In the genomic region with DNA sequence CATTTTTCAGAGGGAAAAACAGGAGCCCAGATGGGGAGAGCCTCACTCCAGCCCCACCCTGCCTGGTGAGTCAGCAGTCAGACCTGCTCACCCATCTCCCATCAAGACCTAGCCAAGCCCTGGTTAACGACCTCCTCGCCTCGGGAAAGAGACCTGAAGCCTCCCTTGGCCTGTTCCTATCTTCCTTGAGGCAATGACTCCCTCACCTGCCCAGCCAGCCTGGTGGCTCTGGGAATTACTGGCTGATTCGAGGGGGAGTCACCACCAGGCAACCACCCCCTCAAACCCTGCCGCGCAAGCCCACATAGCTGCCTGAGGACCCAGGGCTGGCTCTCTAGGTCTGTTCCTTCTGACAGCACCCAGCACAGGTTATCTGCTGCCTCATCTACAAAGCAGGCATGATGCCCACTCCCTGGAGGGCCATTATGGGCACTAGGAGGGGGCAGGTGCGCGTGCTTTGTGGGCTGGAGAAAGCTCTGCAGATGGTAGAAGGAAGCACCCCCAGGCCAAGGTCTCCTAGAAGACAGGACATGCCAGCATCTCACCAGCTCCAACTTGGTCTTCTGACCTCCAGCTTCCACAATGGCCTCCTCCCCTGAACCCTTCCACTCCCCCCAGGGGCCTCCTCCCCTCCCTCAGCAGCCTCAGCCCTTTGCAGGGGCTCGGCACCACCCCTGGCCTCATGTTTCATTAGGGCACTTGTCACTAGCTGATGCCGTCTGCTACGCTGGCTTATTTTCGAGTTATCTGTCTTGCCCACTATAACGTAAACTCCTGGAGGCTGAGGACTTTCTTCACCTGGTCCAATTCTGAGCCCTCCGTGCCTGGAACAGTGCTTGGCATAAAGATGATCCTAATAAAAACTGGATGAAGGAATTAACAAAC, we compare ENCODE assay signal across 10 cellular contexts. TPM values are rescaled to one million over a fixed set of nuclear protein-coding genes. Genes with fewer than 3 reads are reported as not detected.
A peak's percentile ranks its signal among the peaks of the same experiment; 100 is the strongest.
DNase-seq lines count a peak whose midpoint lies in the region; ATAC-seq and TF ChIP-seq lines count a peak whose summit lies in the region.
"Had no signal": no experiment of that assay in that cellular context is flagged by ENCODE, and none has a peak within 500 bp of the region (broad histone marks: within the 10 kb centered on the region; RNA-seq: fewer than 3 reads in every experiment).

No MANE protein-coding gene starts in this region.

- no peak overlapping the region for H3K4me3 ChIP-seq in GM23338

- H3K9me2 ChIP-seq in GM23338 (ENCODE audit: insufficient read depth), result no peaks in the 10 kb centered on the region

- H3K27ac Mint-ChIP-seq in activated naive CD4-positive, alpha-beta T cell treated with anti-CD3 and anti-CD28 coated beads, Interleukin-2, amount 10 ng/mL, durations not matched to agents 7 days and 5 days, result peak overlapping the region; percentile 71
- H3K27ac Mint-ChIP-seq in activated CD4-positive, alpha-beta memory T cell treated with anti-CD3 and anti-CD28 coated beads for 36 hours, result peak overlapping the region; percentile 82
- H3K27ac Mint-ChIP-seq in GM23338, result no peak overlapping the region

- H3K36me3 ChIP-seq in GM23338 (ENCODE audit: insufficient read depth), result peaks cover 27% of the 10 kb centered on the region; the same call in 1 of the 2 replicates

- H3K27me3 ChIP-seq in GM23338 (ENCODE audit: insufficient read depth), result no peaks in the 10 kb centered on the region

- H3K4me1 Mint-ChIP-seq in activated naive CD4-positive, alpha-beta T cell treated with anti-CD3 and anti-CD28 coated beads, Interleukin-2, amount 10 ng/mL, durations not matched to agents 7 days and 5 days, result peaks cover 68% of the 10 kb centered on the region
- H3K4me1 Mint-ChIP-seq in activated CD4-positive, alpha-beta memory T cell treated with anti-CD3 and anti-CD28 coated beads for 36 hours (ENCODE audit: low read depth), result peaks cover 60% of the 10 kb centered on the region
- peaks cover 31% of the 10 kb centered on the region for H3K4me1 Mint-ChIP-seq in GM23338

- no peak overlapping the region for H2AFZ ChIP-seq in GM23338

- POLR2A ChIA-PET in activated CD4-positive, alpha-beta memory T cell treated with anti-CD3 and anti-CD28 coated beads for 36 hours (lab: Charles Lee), result no interaction called here

- peaks cover 72% of the 10 kb centered on the region for H3K36me3 Mint-ChIP-seq in activated naive CD4-positive, alpha-beta T cell treated with anti-CD3 and anti-CD28 coated beads, Interleukin-2, amount 10 ng/mL, durations not matched to agents 7 days and 5 days
- H3K36me3 Mint-ChIP-seq in activated CD4-positive, alpha-beta memory T cell treated with anti-CD3 and anti-CD28 coated beads for 36 hours, result peaks cover 47% of the 10 kb centered on the region
- H3K36me3 Mint-ChIP-seq in GM23338 (ENCODE audit: low read depth), result peaks cover 75% of the 10 kb centered on the region

- H3F3A ChIP-seq in GM23338 (replicated peaks; ENCODE audit: low read depth), result peaks cover 3% of the 10 kb centered on the region; the same call in 1 of the 2 replicates

- no peaks in the 10 kb centered on the region for H3K9me3 Mint-ChIP-seq in activated naive CD4-positive, alpha-beta T cell treated with anti-CD3 and anti-CD28 coated beads, Interleukin-2, amount 10 ng/mL, durations not matched to agents 7 days and 5 days
- H3K9me3 Mint-ChIP-seq in activated CD4-positive, alpha-beta memory T cell treated with anti-CD3 and anti-CD28 coated beads for 36 hours, result no peaks in the 10 kb centered on the region
- H3K9me3 Mint-ChIP-seq in GM23338, result no peaks in the 10 kb centered on the region; the same call in 2 of the 3 replicates

- no peaks in the 10 kb centered on the region for H3K27me3 Mint-ChIP-seq in activated naive CD4-positive, alpha-beta T cell treated with anti-CD3 and anti-CD28 coated beads, Interleukin-2, amount 10 ng/mL, durations not matched to agents 7 days and 5 days
- no peaks in the 10 kb centered on the region for H3K27me3 Mint-ChIP-seq in activated CD4-positive, alpha-beta memory T cell treated with anti-CD3 and anti-CD28 coated beads for 36 hours
- H3K27me3 Mint-ChIP-seq in GM23338 (ENCODE audit: insufficient read depth, low read depth, poor library complexity), result peaks cover 6% of the 10 kb centered on the region

- no peak for DNase-seq in activated naive CD4-positive, alpha-beta T cell treated with anti-CD3 and anti-CD28 coated beads, Interleukin-2, amount 10 ng/mL, durations not matched to agents 7 days and 5 days
- no peak for DNase-seq in activated naive CD4-positive, alpha-beta T cell treated with anti-CD3 and anti-CD28 coated beads, Interleukin-2, amount 50 U/mL, for 16 hours
- DNase-seq in activated CD4-positive, alpha-beta memory T cell treated with anti-CD3 and anti-CD28 coated beads for 36 hours, result no peak
- DNase-seq in hepatic stellate cell (ENCODE audit: low spot score), result peak; percentile 75
- DNase-seq in activated CD4-positive, CD25-positive, alpha-beta regulatory T cell (lab: John Stamatoyannopoulos, UW), result no peak
- no peak for DNase-seq in GM23338 (ENCODE audit: low spot score)
- DNase-seq in cardiac septum (ENCODE audit: low spot score), result no peak
- DNase-seq: COR-L47, NCI-H187 had no signal

- CTCF ChIA-PET in activated naive CD4-positive, alpha-beta T cell treated with anti-CD3 and anti-CD28 coated beads, Interleukin-2, amount 10 ng/mL, durations not matched to agents 7 days and 5 days (lab: Charles Lee), result interaction anchor here (1.5 kb wide), 1 partner anchor 8 kb away, joined by 5 read pairs; no protein-coding TSS in a partner anchor
- CTCF ChIA-PET in activated CD4-positive, alpha-beta memory T cell treated with anti-CD3 and anti-CD28 coated beads for 36 hours (lab: Charles Lee), result interaction anchor here (0.7 kb wide), 1 partner anchor 10 kb away, joined by 3 read pairs; no protein-coding TSS in a partner anchor

- peaks cover 55% of the 10 kb centered on the region for H3K79me2 ChIP-seq in GM23338 (replicated peaks; ENCODE audit: insufficient read depth)

- no peak overlapping the region for H3K27ac ChIP-seq in GM23338 (ENCODE audit: low read depth)

- peaks cover 13% of the 10 kb centered on the region for H3K4me1 ChIP-seq in GM23338 (ENCODE audit: insufficient read depth)

- no peak overlapping the region for H3K4me2 ChIP-seq in GM23338

- peaks cover 31% of the 10 kb centered on the region for H4K20me1 ChIP-seq in GM23338 (replicated peaks; ENCODE audit: insufficient read depth)

- H3K4me3 Mint-ChIP-seq in activated naive CD4-positive, alpha-beta T cell treated with anti-CD3 and anti-CD28 coated beads, Interleukin-2, amount 10 ng/mL, durations not matched to agents 7 days and 5 days, result no peak overlapping the region
- no peak overlapping the region for H3K4me3 Mint-ChIP-seq in activated CD4-positive, alpha-beta memory T cell treated with anti-CD3 and anti-CD28 coated beads for 36 hours
- H3K4me3 Mint-ChIP-seq in GM23338, result no peak overlapping the region

- intact Hi-C loops in activated CD4-positive, alpha-beta memory T cell treated with anti-CD3 and anti-CD28 coated beads for 36 hours (cut with micrococcal nuclease), result no loop called here
- intact Hi-C loops in cardiac septum (cut with DNase I), result no loop called here

- no peak for ATAC-seq in HG03196 (IDR thresholded peaks at IDR 0.05; ENCODE audit: unreplicated experiment)
- no peak for ATAC-seq in GM23338

- TF ChIP-seq CTCF in GM23338 (conservative IDR thresholded peaks at IDR 0.05; ENCODE audit: low read depth in 2 of 2), result no peak

TF ChIP-seq in GM23338, 12 proteins besides CTCF, POLR2A, EP300 and RAD21 (continues in another document):
- TF ChIP-seq ETS1 (IDR thresholded peaks at IDR 0.05) (no peak), CREB1 (CRISPR knock-in tag; IDR thresholded peaks at IDR 0.05; ENCODE audit: low read depth) (no peak), NANOG (IDR thresholded peaks at IDR 0.05; ENCODE audit: borderline replicate concordance) (no peak), ZNF331 (CRISPR knock-in tag; IDR thresholded peaks at IDR 0.05; ENCODE audit: low read depth) (no peak), STAT1 (IDR thresholded peaks at IDR 0.05; ENCODE audit: unreplicated experiment) (no peak)

RNA-seq across cellular contexts. Expression of gene DEDD2, which starts 10.4 kb away (rescaled TPM):
- 10 to 100 TPM; 31.3 to 33.4 TPM for total RNA-seq in activated CD4-positive, alpha-beta memory T cell treated with anti-CD3 and anti-CD28 coated beads for 36 hours
- total RNA-seq in GM23338 (2014; rRNA removed; shearing (Covaris generic)), result 59.4 and 63.0 TPM in 2 replicates
- 23.4 and 25.6 TPM in 2 replicates for polyA plus RNA-seq in GM23338 (2016; fragmentation: Nextera tagmentation; extraction: Ambion mirVana)
- 10.2 TPM for total RNA-seq in cardiac septum

RNA-seq across cellular contexts. Expression of gene ZNF526, which starts 13.0 kb away (rescaled TPM):
- 10 to 100 TPM; 12.3 to 14.9 TPM for total RNA-seq in activated CD4-positive, alpha-beta memory T cell treated with anti-CD3 and anti-CD28 coated beads for 36 hours
- total RNA-seq in GM23338 (2014; rRNA removed; shearing (Covaris generic)), result 12.7 and 13.3 TPM in 2 replicates
- polyA plus RNA-seq in GM23338 (2016; fragmentation: Nextera tagmentation; extraction: Ambion mirVana), result 4.7 and 5.8 TPM in 2 replicates
- 4.1 TPM for total RNA-seq in cardiac septum

RNA-seq across cellular contexts. Expression of gene GSK3A, which starts 35.3 kb away (rescaled TPM):
- total RNA-seq in activated CD4-positive, alpha-beta memory T cell treated with anti-CD3 and anti-CD28 coated beads for 36 hours, result 10 to 100 TPM; 36.4 to 37.3 TPM
- 40.7 and 47.0 TPM in 2 replicates for total RNA-seq in GM23338 (2014; rRNA removed; shearing (Covaris generic))
- 17.7 and 19.2 TPM in 2 replicates for polyA plus RNA-seq in GM23338 (2016; fragmentation: Nextera tagmentation; extraction: Ambion mirVana)
- total RNA-seq in cardiac septum, result 39.6 TPM

RNA-seq across cellular contexts. Expression of gene ERF, which starts 47.8 kb away (rescaled TPM):
- 10 to 100 TPM; 43.1 to 56.5 TPM for total RNA-seq in activated CD4-positive, alpha-beta memory T cell treated with anti-CD3 and anti-CD28 coated beads for 36 hours
- total RNA-seq in GM23338 (2014; rRNA removed; shearing (Covaris generic)), result 49.0 and 49.4 TPM in 2 replicates
- 29.4 and 30.4 TPM in 2 replicates for polyA plus RNA-seq in GM23338 (2016; fragmentation: Nextera tagmentation; extraction: Ambion mirVana)
- total RNA-seq in cardiac septum, result 37.4 TPM
